ENCODE assay signal across 1 cellular context in genomic region chr6:32195902-32196681, GRCh38.
TF ChIP-seq lines count a peak whose summit lies in the region.

No MANE protein-coding gene starts in this region.

TF ChIP-seq in SK-N-SH, 30 proteins besides CTCF, POLR2A, EP300 and RAD21 (continued from another document):
- no peak for TF ChIP-seq USF1 (IDR thresholded peaks at IDR 0.05; ENCODE audit: borderline replicate concordance, low read depth)
- peak; percentile 58 for TF ChIP-seq PBX3 (IDR thresholded peaks at IDR 0.05)
- TF ChIP-seq USF2 (IDR thresholded peaks at IDR 0.05; ENCODE audit: borderline replicate concordance, low read depth, low read length) = no peak
- 0 out of 2 replicates have a peak, but pooled peaks have one; percentile 1 for TF ChIP-seq REST (IDR thresholded peaks at IDR 0.05; ENCODE audit: low read depth, low read length)
- peak; percentile 85 for TF ChIP-seq MAX (IDR thresholded peaks at IDR 0.05; ENCODE audit: low read depth)
- TF ChIP-seq FOSL2 (IDR thresholded peaks at IDR 0.05; ENCODE audit: borderline replicate concordance, low read depth) = no peak
- no peak for TF ChIP-seq SMC3 (IDR thresholded peaks at IDR 0.05; ENCODE audit: low read depth, low read length)
- TF ChIP-seq CHD2 (IDR thresholded peaks at IDR 0.05; ENCODE audit: low read length, partially characterized antibody) = peak; percentile 87
- peak; percentile 21; the same call in 1 of the 2 replicates for TF ChIP-seq FOXJ3 (CRISPR knock-in tag; IDR thresholded peaks at IDR 0.05)
- no peak for TF ChIP-seq MEF2A (IDR thresholded peaks at IDR 0.05; ENCODE audit: borderline replicate concordance, low read depth)
- peak; percentile 60 for TF ChIP-seq GABPA (IDR thresholded peaks at IDR 0.05; ENCODE audit: low read depth)
- 0 out of 2 replicates have a peak, but pooled peaks have one; percentile 2 for TF ChIP-seq TCF12 (IDR thresholded peaks at IDR 0.05)
- no peak for TF ChIP-seq TEAD4 (IDR thresholded peaks at IDR 0.05; ENCODE audit: borderline replicate concordance, insufficient read depth)
- 0 out of 2 replicates have a peak, but pooled peaks have one; percentile 11 for TF ChIP-seq RFX5 (IDR thresholded peaks at IDR 0.05; ENCODE audit: low read length)
